1 cellular context compared by ENCODE assay signal in genomic region chr2:100136310-100136709, GRCh38.
A peak's percentile ranks its signal among the peaks of the same experiment; 100 is the strongest.
TF ChIP-seq lines count a peak whose summit lies in the region.

No MANE protein-coding gene starts in this region.

TF ChIP-seq in GM12878, 131 proteins besides CTCF, POLR2A, EP300 and RAD21 (continued from another document and continues in another):
- TF ChIP-seq, protein P1, sequence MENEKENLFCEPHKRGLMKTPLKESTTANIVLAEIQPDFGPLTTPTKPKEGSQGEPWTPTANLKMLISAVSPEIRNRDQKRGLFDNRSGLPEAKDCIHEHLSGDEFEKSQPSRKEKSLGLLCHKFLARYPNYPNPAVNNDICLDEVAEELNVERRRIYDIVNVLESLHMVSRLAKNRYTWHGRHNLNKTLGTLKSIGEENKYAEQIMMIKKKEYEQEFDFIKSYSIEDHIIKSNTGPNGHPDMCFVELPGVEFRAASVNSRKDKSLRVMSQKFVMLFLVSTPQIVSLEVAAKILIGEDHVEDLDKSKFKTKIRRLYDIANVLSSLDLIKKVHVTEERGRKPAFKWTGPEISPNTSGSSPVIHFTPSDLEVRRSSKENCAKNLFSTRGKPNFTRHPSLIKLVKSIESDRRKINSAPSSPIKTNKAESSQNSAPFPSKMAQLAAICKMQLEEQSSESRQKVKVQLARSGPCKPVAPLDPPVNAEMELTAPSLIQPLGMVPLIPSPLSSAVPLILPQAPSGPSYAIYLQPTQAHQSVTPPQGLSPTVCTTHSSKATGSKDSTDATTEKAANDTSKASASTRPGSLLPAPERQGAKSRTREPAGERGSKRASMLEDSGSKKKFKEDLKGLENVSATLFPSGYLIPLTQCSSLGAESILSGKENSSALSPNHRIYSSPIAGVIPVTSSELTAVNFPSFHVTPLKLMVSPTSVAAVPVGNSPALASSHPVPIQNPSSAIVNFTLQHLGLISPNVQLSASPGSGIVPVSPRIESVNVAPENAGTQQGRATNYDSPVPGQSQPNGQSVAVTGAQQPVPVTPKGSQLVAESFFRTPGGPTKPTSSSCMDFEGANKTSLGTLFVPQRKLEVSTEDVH (IDR thresholded peaks at IDR 0.05; ENCODE audit: low read depth, partially characterized antibody), result no peak
- TF ChIP-seq SREBF2 (IDR thresholded peaks at IDR 0.05; ENCODE audit: low read length) (no peak), RAD51 (IDR thresholded peaks at IDR 0.05) (no peak), PAX8 (IDR thresholded peaks at IDR 0.05) (no peak), STAT1 (conservative IDR thresholded peaks at IDR 0.05) (no peak), RUNX3 (IDR thresholded peaks at IDR 0.05; ENCODE audit: low read length) (peak; percentile 93), NR2F1 (conservative IDR thresholded peaks at IDR 0.05) (no peak; the same call in 1 of the 2 replicates), FOXM1 (IDR thresholded peaks at IDR 0.05; ENCODE audit: low read depth, low read length) (peak; percentile 94), TAF1 (IDR thresholded peaks at IDR 0.05; ENCODE audit: borderline replicate concordance, low read depth, low read length) (no peak), WRNIP1 (IDR thresholded peaks at IDR 0.05; ENCODE audit: borderline replicate concordance, low read depth, low read length) (no peak), STAT3 (IDR thresholded peaks at IDR 0.05; ENCODE audit: low read depth, low read length) (no peak), CHD4 (IDR thresholded peaks at IDR 0.05) (no peak), MEF2B (IDR thresholded peaks at IDR 0.05; ENCODE audit: partially characterized antibody, poor library complexity, severe bottlenecking) (no peak), EGR1 (IDR thresholded peaks at IDR 0.05; ENCODE audit: borderline replicate concordance in 1 of 2, low read depth in 2 of 2, low read length in 2 of 2) (peak in 1 of 2 experiments; percentile 38; a peak in 1 of 3 replicates), HDGF (IDR thresholded peaks at IDR 0.05) (no peak), ZNF207 (IDR thresholded peaks at IDR 0.05; ENCODE audit: borderline replicate concordance) (no peak), MTA3 (IDR thresholded peaks at IDR 0.05; ENCODE audit: borderline replicate concordance, low read length) (peak; percentile 99), NFXL1 (IDR thresholded peaks at IDR 0.05; ENCODE audit: borderline replicate concordance) (no peak), NR2C1 (IDR thresholded peaks at IDR 0.05) (no peak), E4F1 (IDR thresholded peaks at IDR 0.05; ENCODE audit: borderline replicate concordance, partially characterized antibody) (no peak), BRCA1 (IDR thresholded peaks at IDR 0.05; ENCODE audit: low read depth, low read length) (no peak), ELK1 (IDR thresholded peaks at IDR 0.05; ENCODE audit: low read depth, low read length) (no peak), ZNF24 (IDR thresholded peaks at IDR 0.05) (peak; percentile 68), SUZ12 (IDR thresholded peaks at IDR 0.05; ENCODE audit: unreplicated experiment) (no peak), RELA (IDR thresholded peaks at IDR 0.05; ENCODE audit: borderline replicate concordance, partially characterized antibody) (no peak), PBX3 (IDR thresholded peaks at IDR 0.05; ENCODE audit: insufficient replicate concordance, low read depth, low read length) (no peak), SMAD5 (IDR thresholded peaks at IDR 0.05; ENCODE audit: low read depth) (no peak), ZNF384 (IDR thresholded peaks at IDR 0.05; ENCODE audit: borderline replicate concordance, low read depth, low read length) (no peak), EZH2 (IDR thresholded peaks at IDR 0.05; ENCODE audit: borderline replicate concordance, control insufficient read depth, low read depth, low read length) (no peak), REST (IDR thresholded peaks at IDR 0.05; ENCODE audit: low read depth, low read length) (no peak), MTA2 (IDR thresholded peaks at IDR 0.05; ENCODE audit: low read depth) (peak; percentile 43; the same call in 1 of the 2 replicates), TCF12 (IDR thresholded peaks at IDR 0.05; ENCODE audit: low read depth, low read length) (peak; percentile 70; the same call in 1 of the 2 replicates), SIN3A (IDR thresholded peaks at IDR 0.05; ENCODE audit: low read depth, low read length) (no peak), JUNB (IDR thresholded peaks at IDR 0.05) (peak; percentile 100), BHLHE40 (IDR thresholded peaks at IDR 0.05; ENCODE audit: borderline replicate concordance in 1 of 2, low read depth in 2 of 2, low read length in 1 of 2) (no peak), ZNF217 (IDR thresholded peaks at IDR 0.05) (peak; percentile 75), CREM (IDR thresholded peaks at IDR 0.05; ENCODE audit: low read depth) (peak; percentile 76), CBX5 (IDR thresholded peaks at IDR 0.05; ENCODE audit: low read depth) (peak; percentile 69; the same call in 1 of the 2 replicates), BACH1 (IDR thresholded peaks at IDR 0.05; ENCODE audit: borderline replicate concordance) (no peak), MYB (IDR thresholded peaks at IDR 0.05; ENCODE audit: borderline replicate concordance, low read depth, low read length) (no peak), CHD2 (IDR thresholded peaks at IDR 0.05; ENCODE audit: borderline replicate concordance, low read depth, low read length) (no peak), MYC (IDR thresholded peaks at IDR 0.05; ENCODE audit: insufficient read depth, insufficient read length, insufficient replicate concordance, low read length, severe bottlenecking) (no peak), MEF2A (IDR thresholded peaks at IDR 0.05; ENCODE audit: insufficient read depth, low read depth, low read length) (peak; percentile 95), CEBPB (IDR thresholded peaks at IDR 0.05; ENCODE audit: borderline replicate concordance in 1 of 2, low read depth in 2 of 2, low read length in 2 of 2) (peak in 1 of 2 experiments; percentile 84; a peak in 2 of 4 replicates), RBBP5 (conservative IDR thresholded peaks at IDR 0.05) (no peak), GABPA (IDR thresholded peaks at IDR 0.05; ENCODE audit: low read depth) (peak; percentile 74), KDM1A (IDR thresholded peaks at IDR 0.05; ENCODE audit: borderline replicate concordance) (no peak), HDAC2 (IDR thresholded peaks at IDR 0.05) (no peak), MLLT1 (IDR thresholded peaks at IDR 0.05) (no peak)
- TF ChIP-seq, protein P2, sequence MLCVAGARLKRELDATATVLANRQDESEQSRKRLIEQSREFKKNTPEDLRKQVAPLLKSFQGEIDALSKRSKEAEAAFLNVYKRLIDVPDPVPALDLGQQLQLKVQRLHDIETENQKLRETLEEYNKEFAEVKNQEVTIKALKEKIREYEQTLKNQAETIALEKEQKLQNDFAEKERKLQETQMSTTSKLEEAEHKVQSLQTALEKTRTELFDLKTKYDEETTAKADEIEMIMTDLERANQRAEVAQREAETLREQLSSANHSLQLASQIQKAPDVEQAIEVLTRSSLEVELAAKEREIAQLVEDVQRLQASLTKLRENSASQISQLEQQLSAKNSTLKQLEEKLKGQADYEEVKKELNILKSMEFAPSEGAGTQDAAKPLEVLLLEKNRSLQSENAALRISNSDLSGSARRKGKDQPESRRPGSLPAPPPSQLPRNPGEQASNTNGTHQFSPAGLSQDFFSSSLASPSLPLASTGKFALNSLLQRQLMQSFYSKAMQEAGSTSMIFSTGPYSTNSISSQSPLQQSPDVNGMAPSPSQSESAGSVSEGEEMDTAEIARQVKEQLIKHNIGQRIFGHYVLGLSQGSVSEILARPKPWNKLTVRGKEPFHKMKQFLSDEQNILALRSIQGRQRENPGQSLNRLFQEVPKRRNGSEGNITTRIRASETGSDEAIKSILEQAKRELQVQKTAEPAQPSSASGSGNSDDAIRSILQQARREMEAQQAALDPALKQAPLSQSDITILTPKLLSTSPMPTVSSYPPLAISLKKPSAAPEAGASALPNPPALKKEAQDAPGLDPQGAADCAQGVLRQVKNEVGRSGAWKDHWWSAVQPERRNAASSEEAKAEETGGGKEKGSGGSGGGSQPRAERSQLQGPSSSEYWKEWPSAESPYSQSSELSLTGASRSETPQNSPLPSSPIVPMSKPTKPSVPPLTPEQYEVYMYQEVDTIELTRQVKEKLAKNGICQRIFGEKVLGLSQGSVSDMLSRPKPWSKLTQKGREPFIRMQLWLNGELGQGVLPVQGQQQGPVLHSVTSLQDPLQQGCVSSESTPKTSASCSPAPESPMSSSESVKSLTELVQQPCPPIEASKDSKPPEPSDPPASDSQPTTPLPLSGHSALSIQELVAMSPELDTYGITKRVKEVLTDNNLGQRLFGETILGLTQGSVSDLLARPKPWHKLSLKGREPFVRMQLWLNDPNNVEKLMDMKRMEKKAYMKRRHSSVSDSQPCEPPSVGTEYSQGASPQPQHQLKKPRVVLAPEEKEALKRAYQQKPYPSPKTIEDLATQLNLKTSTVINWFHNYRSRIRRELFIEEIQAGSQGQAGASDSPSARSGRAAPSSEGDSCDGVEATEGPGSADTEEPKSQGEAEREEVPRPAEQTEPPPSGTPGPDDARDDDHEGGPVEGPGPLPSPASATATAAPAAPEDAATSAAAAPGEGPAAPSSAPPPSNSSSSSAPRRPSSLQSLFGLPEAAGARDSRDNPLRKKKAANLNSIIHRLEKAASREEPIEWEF (IDR thresholded peaks at IDR 0.05; ENCODE audit: insufficient replicate concordance, low read depth, low read length), result no peak
